Comparison of ENCODE assay signal across 1 cellular context in genomic region chr1:45550401-45551305, GRCh38.
TF ChIP-seq lines count a peak whose summit lies in the region.

TSS of gene AKR1A1 (plus strand) at chr1:45550826. CDS start at chr1:45561795, 10,969 bp downstream.

TF ChIP-seq in IMR-90, 13 proteins besides CTCF, POLR2A, EP300 and RAD21 (continued from another document):
- TF ChIP-seq ELK1 (IDR thresholded peaks at IDR 0.05; ENCODE audit: borderline replicate concordance, low read depth, low read length) = no peak
- no peak for TF ChIP-seq CEBPB (IDR thresholded peaks at IDR 0.05; ENCODE audit: low read depth, low read length)
- no peak for TF ChIP-seq NFE2L2 (IDR thresholded peaks at IDR 0.05; ENCODE audit: low read depth, low read length)
TF ChIP-seq in IMR-90: peak in this region for 3.
